Comparison of ENCODE assay signal across 6 cellular contexts in genomic region chr19:54137913-54138776, GRCh38. TPM values are rescaled to one million over a fixed set of nuclear protein-coding genes. Genes with fewer than 3 reads are reported as not detected.
DNase-seq lines count a peak whose midpoint lies in the region; ATAC-seq and TF ChIP-seq lines count a peak whose summit lies in the region.

No MANE protein-coding gene starts in this region.

- ATAC-seq in HG03460 (IDR thresholded peaks at IDR 0.05; ENCODE audit: unreplicated experiment): no peak

- peak; percentile 12 for TF ChIP-seq CTCF in fibroblast of the aortic adventitia (IDR thresholded peaks at IDR 0.05; ENCODE audit: insufficient read depth, low read length)

- peak overlapping the region; percentile 88 for H3K27ac Mint-ChIP-seq in T-helper 1 cell treated with Interleukin-12 subunit alpha and Interleukin-12 subunit beta and Interleukin-4 antibody, amounts not matched to agents 30 μg/mL and 1 μg/mL, for 36 hours

- H3K4me3 ChIP-seq in fibroblast of the aortic adventitia (ENCODE audit: low read depth, low read length): peak overlapping the region; percentile 76

- DNase-seq in COR-L47 (lab: John Stamatoyannopoulos, UW) (peak; percentile 27), fibroblast of the aortic adventitia (ENCODE audit: low read depth) (no peak), NCI-H2029 treated with DMSO at 0.1 percent for 48 hours (lab: John Stamatoyannopoulos, UW) (no peak)
- peak; percentile 17 for DNase-seq in stimulated activated naive CD4-positive, alpha-beta T cell treated with Interleukin-2 at 50 U/mL for 16 hours (lab: John Stamatoyannopoulos, UW)

- H3K4me3 Mint-ChIP-seq in T-helper 1 cell treated with Interleukin-12 subunit alpha and Interleukin-12 subunit beta and Interleukin-4 antibody, amounts not matched to agents 30 μg/mL and 1 μg/mL, for 36 hours: peak overlapping the region; percentile 85

- peaks cover 14% of the 10 kb centered on the region for H3K36me3 Mint-ChIP-seq in T-helper 1 cell treated with Interleukin-12 subunit alpha and Interleukin-12 subunit beta and Interleukin-4 antibody, amounts not matched to agents 30 μg/mL and 1 μg/mL, for 36 hours (ENCODE audit: low read depth)

- H3K27me3 Mint-ChIP-seq in T-helper 1 cell treated with Interleukin-12 subunit alpha and Interleukin-12 subunit beta and Interleukin-4 antibody, amounts not matched to agents 30 μg/mL and 1 μg/mL, for 36 hours (ENCODE audit: low read depth): no peaks in the 10 kb centered on the region

- no peaks in the 10 kb centered on the region for H3K9me3 Mint-ChIP-seq in T-helper 1 cell treated with Interleukin-12 subunit alpha and Interleukin-12 subunit beta and Interleukin-4 antibody, amounts not matched to agents 30 μg/mL and 1 μg/mL, for 36 hours

- peaks cover 36% of the 10 kb centered on the region for H3K4me1 Mint-ChIP-seq in T-helper 1 cell treated with Interleukin-12 subunit alpha and Interleukin-12 subunit beta and Interleukin-4 antibody, amounts not matched to agents 30 μg/mL and 1 μg/mL, for 36 hours (ENCODE audit: low read depth)

RNA-seq across cellular contexts. Expression of gene CNOT3, which starts 0.6 kb away (rescaled TPM):
- 6.0 and 9.8 TPM in 2 replicates for total RNA-seq in fibroblast of the aortic adventitia (ENCODE audit: low replicate concordance)

RNA-seq across cellular contexts. Expression of gene LENG1, which starts 21.4 kb away (rescaled TPM):
- 4.4 and 6.8 TPM in 2 replicates for total RNA-seq in fibroblast of the aortic adventitia (ENCODE audit: low replicate concordance)

RNA-seq across cellular contexts. Expression of gene PRPF31, which starts 22.6 kb away (rescaled TPM):
- 32.6 and 37.2 TPM in 2 replicates for total RNA-seq in fibroblast of the aortic adventitia (ENCODE audit: low replicate concordance)

RNA-seq across cellular contexts. Expression of gene TFPT, which starts 22.7 kb away (rescaled TPM):
- total RNA-seq in fibroblast of the aortic adventitia (ENCODE audit: low replicate concordance): 8.9 and 18.3 TPM in 2 replicates

RNA-seq across cellular contexts. Expression of gene TMC4, which starts 34.8 kb away (rescaled TPM):
- total RNA-seq in fibroblast of the aortic adventitia (ENCODE audit: low replicate concordance): 0.27 and 0.82 TPM in 2 replicates

Comparison
In these comparisons a context has a peak if more than half of its experiments do, and no peak if none do; other contexts are left out.
1. DNase-seq: peak in COR-L47 (single experiment) and stimulated activated naive CD4-positive, alpha-beta T cell treated with Interleukin-2 at 50 U/mL for 16 hours (single experiment); none in fibroblast of the aortic adventitia (single experiment) and NCI-H2029 treated with DMSO at 0.1 percent for 48 hours (single experiment).